ENCODE assay signal across 19 cellular contexts in genomic region chr1:29501227-29501976, GRCh38.
"Had no signal": no experiment of that assay in that cellular context is flagged by ENCODE, and none has a peak within 500 bp of the region (broad histone marks: within the 10 kb centered on the region; RNA-seq: fewer than 3 reads in every experiment).

No MANE protein-coding gene starts in this region.

- H3K9me3 Mint-ChIP-seq: activated CD4-positive, alpha-beta T cell treated with anti-CD3 and anti-CD28 coated beads, Interleukin-2, amount 10 ng/mL, durations not matched to agents 7 days and 5 days; activated T-cell treated with anti-CD3 and anti-CD28 coated beads, Interleukin-2, amount 50 U/mL, for 72 hours; T-helper 2 cell treated with Interferon-gamma antibody and Interleukin-4, amounts not matched to agents 5 μg/mL and 100 μg/mL, for 36 hours had no signal

- H3K79me2 ChIP-seq: parathyroid adenoma had no signal

- H3K4me1 ChIP-seq: ascending aorta, parathyroid adenoma, sigmoid colon, thyroid gland had no signal

- H2AFZ ChIP-seq: parathyroid adenoma had no signal

- FAIRE-seq: bronchial epithelial cell, endothelial cell of umbilical vein had no signal

- H3K27me3 ChIP-seq: ascending aorta, thyroid gland had no signal

- H3K4me1 Mint-ChIP-seq: activated CD4-positive, alpha-beta T cell treated with anti-CD3 and anti-CD28 coated beads, Interleukin-2, amount 10 ng/mL, durations not matched to agents 7 days and 5 days had no signal

- H3K4me3 ChIP-seq: ascending aorta, dorsolateral prefrontal cortex, esophagus squamous epithelium, lung, sigmoid colon, thyroid gland had no signal

- H3K27ac ChIP-seq: ascending aorta, dorsolateral prefrontal cortex, esophagus squamous epithelium, parathyroid adenoma, sigmoid colon, thyroid gland had no signal

- DNase-seq: activated CD4-positive, alpha-beta T cell treated with anti-CD3 and anti-CD28 coated beads, Interleukin-2, amount 10 ng/mL, durations not matched to agents 7 days and 5 days; activated naive CD4-positive, alpha-beta T cell; activated T-cell treated with anti-CD3 and anti-CD28 coated beads, Interleukin-2, amount 50 U/mL, for 72 hours; dorsolateral prefrontal cortex; esophagus squamous epithelium; foreskin fibroblast; hippocampal formation; left cardiac atrium; midbrain; stimulated activated CD4-positive, alpha-beta T cell treated with anti-CD3 and anti-CD28 coated beads, Interleukin-1b, Interleukin-23, amount 100 ng/mL, for 48 hours; SW 1271; thyroid gland had no signal

- H3K36me3 ChIP-seq: ascending aorta, esophagus squamous epithelium, sigmoid colon, thyroid gland had no signal

- H3K4me3 Mint-ChIP-seq: activated CD4-positive, alpha-beta T cell treated with anti-CD3 and anti-CD28 coated beads, Interleukin-2, amount 10 ng/mL, durations not matched to agents 7 days and 5 days; activated T-cell treated with anti-CD3 and anti-CD28 coated beads, Interleukin-2, amount 50 U/mL, for 72 hours; T-helper 2 cell treated with Interferon-gamma antibody and Interleukin-4, amounts not matched to agents 5 μg/mL and 100 μg/mL, for 36 hours had no signal

- ATAC-seq: activated T-cell treated with anti-CD3 and anti-CD28 coated beads, Interleukin-2, amount 50 U/mL, for 72 hours; left cardiac atrium had no signal

- H3K27ac Mint-ChIP-seq: activated CD4-positive, alpha-beta T cell treated with anti-CD3 and anti-CD28 coated beads, Interleukin-2, amount 10 ng/mL, durations not matched to agents 7 days and 5 days; activated T-cell treated with anti-CD3 and anti-CD28 coated beads, Interleukin-2, amount 50 U/mL, for 72 hours; T-helper 2 cell treated with Interferon-gamma antibody and Interleukin-4, amounts not matched to agents 5 μg/mL and 100 μg/mL, for 36 hours had no signal

- H3K9me3 ChIP-seq: ascending aorta, thyroid gland had no signal

- H3K9ac ChIP-seq: parathyroid adenoma had no signal
